ENCODE assay signal across 30 cellular contexts in genomic region chr17:65772989-65773388, GRCh38.
"Had no signal": no experiment of that assay in that cellular context is flagged by ENCODE, and none has a peak within 500 bp of the region (broad histone marks: within the 10 kb centered on the region; RNA-seq: fewer than 3 reads in every experiment).

No MANE protein-coding gene starts in this region.

- H3K4me1 Mint-ChIP-seq: naive B cell had no signal

- H3K27me3 ChIP-seq: esophagus squamous epithelium, right atrium auricular region, suprapubic skin, tibial artery had no signal

- H3K9me3 ChIP-seq: esophagus squamous epithelium, right atrium auricular region, tibial artery had no signal

- H3K36me3 Mint-ChIP-seq: naive B cell had no signal

- H3K4me3 ChIP-seq: esophagus squamous epithelium, right atrium auricular region, suprapubic skin, tibial artery had no signal

- H3K27ac ChIP-seq: epithelial cell of prostate, esophagus squamous epithelium, right atrium auricular region, suprapubic skin, tibial artery, VCaP had no signal

- H3K4me1 ChIP-seq: esophagus squamous epithelium, right atrium auricular region, suprapubic skin, tibial artery had no signal

- ATAC-seq: activated T-cell treated with anti-CD3 and anti-CD28 coated beads, Interleukin-2, amount 50 U/mL, for 72 hours had no signal

- H3K36me3 ChIP-seq: esophagus squamous epithelium, right atrium auricular region, suprapubic skin, tibial artery had no signal

- H3K27me3 Mint-ChIP-seq: activated naive CD8-positive, alpha-beta T cell had no signal

- FAIRE-seq: bronchial epithelial cell, colon, endometrium, frontal cortex, islet of Langerhans, TTC549 had no signal

- H3K27ac Mint-ChIP-seq: activated naive CD8-positive, alpha-beta T cell; activated T-cell treated with anti-CD3 and anti-CD28 coated beads, Interleukin-2, amount 50 U/mL, for 72 hours; naive B cell had no signal

- DNase-seq: activated CD4-positive, alpha-beta T cell treated with anti-CD3 and anti-CD28 coated beads for 4 hours; activated CD4-positive, alpha-beta T cell treated with anti-CD3 and anti-CD28 coated beads, Interleukin-2, amount 50 U/mL, for 4 hours; activated naive CD4-positive, alpha-beta T cell treated with Interleukin-2 at 50 U/mL for 16 hours; activated T-cell treated with anti-CD3 and anti-CD28 coated beads for 4 hours; activated T-cell treated with anti-CD3 and anti-CD28 coated beads, Interleukin-2, amount 50 U/mL, for 72 hours; anterior cingulate cortex; dermis blood vessel endothelial cell; effector CD4-positive, alpha-beta T cell; esophagus squamous epithelium; glutamatergic neuron; mammary epithelial cell; naive B cell; occipital lobe; stimulated activated CD4-positive, alpha-beta T cell treated with anti-CD3 and anti-CD28 coated beads, Interleukin-15, amount 100 ng/mL, for 24 hours; stimulated activated naive CD4-positive, alpha-beta T cell; T-helper 9 cell; tibial artery had no signal

- H3K4me3 Mint-ChIP-seq: activated naive CD8-positive, alpha-beta T cell; activated T-cell treated with anti-CD3 and anti-CD28 coated beads, Interleukin-2, amount 50 U/mL, for 72 hours; central memory CD8-positive, alpha-beta T cell; naive B cell; neural crest cell had no signal

- H3K9me3 Mint-ChIP-seq: activated T-cell treated with anti-CD3 and anti-CD28 coated beads, Interleukin-2, amount 50 U/mL, for 72 hours; central memory CD8-positive, alpha-beta T cell had no signal
